In genomic region chr21:36705679-36706481, GRCh38 we compare ENCODE assay signal across 13 cellular contexts. TPM values are rescaled to one million over a fixed set of nuclear protein-coding genes. Genes with fewer than 3 reads are reported as not detected.
DNase-seq lines count a peak whose midpoint lies in the region; ATAC-seq and TF ChIP-seq lines count a peak whose summit lies in the region.
"Had no signal": no experiment of that assay in that cellular context is flagged by ENCODE, and none has a peak within 500 bp of the region (broad histone marks: within the 10 kb centered on the region; RNA-seq: fewer than 3 reads in every experiment).

No MANE protein-coding gene starts in this region.

- H3F3A ChIP-seq in neural cell (ENCODE audit: insufficient read depth, low read length, poor library complexity, severe bottlenecking), result no peaks in the 10 kb centered on the region

- no peaks in the 10 kb centered on the region for H3K36me3 ChIP-seq in CD8-positive, alpha-beta T cell (ENCODE audit: insufficient read depth, low read length)
- peaks cover 3 to 11% of the 10 kb centered on the region in 2 experiments; a peak in 2 of 3 replicates for H3K36me3 ChIP-seq in HEK293 (ENCODE audit: control insufficient read depth in 2 of 2, insufficient read depth in 1 of 2, low read length in 2 of 2)
- no peaks in the 10 kb centered on the region for H3K36me3 ChIP-seq in neural cell (ENCODE audit: insufficient read depth, low read length)
- no peaks in the 10 kb centered on the region for H3K36me3 ChIP-seq in sigmoid colon
- H3K36me3 ChIP-seq: gastrocnemius medialis had no signal

- no peak overlapping the region for H3K4me2 ChIP-seq in neural cell (ENCODE audit: low read length)

- TF ChIP-seq POLR2A in sigmoid colon (IDR thresholded peaks at IDR 0.05), result no peak

- no peak overlapping the region for H3K27ac Mint-ChIP-seq in CD8-positive, alpha-beta T cell
- no peak overlapping the region for H3K27ac Mint-ChIP-seq in chondrocyte (ENCODE audit: unreplicated experiment)

- peaks cover 66% of the 10 kb centered on the region for H3K4me1 ChIP-seq in CD8-positive, alpha-beta T cell (ENCODE audit: insufficient read depth, low read length)
- H3K4me1 ChIP-seq in HEK293 (ENCODE audit: control insufficient read depth, insufficient read depth, low read length), result peaks cover 4% of the 10 kb centered on the region; the same call in 1 of the 2 replicates
- H3K4me1 ChIP-seq in sigmoid colon, result peaks cover 0 to 64% (median 55%) of the 10 kb centered on the region in 4 donors

- no peak overlapping the region for H3K9ac ChIP-seq in neural cell (ENCODE audit: low read length)

- H3K9me3 ChIP-seq in CD8-positive, alpha-beta T cell (ENCODE audit: low read length), result no peaks in the 10 kb centered on the region
- H3K9me3 ChIP-seq in HEK293 (ENCODE audit: control insufficient read depth, insufficient read depth, low read depth, low read length), result no peaks in the 10 kb centered on the region
- no peaks in the 10 kb centered on the region for H3K9me3 ChIP-seq in neural cell (ENCODE audit: low read length)
- no peaks in the 10 kb centered on the region for H3K9me3 ChIP-seq in sigmoid colon
- H3K9me3 ChIP-seq: gastrocnemius medialis had no signal

- no peaks in the 10 kb centered on the region for H3K9me2 ChIP-seq in neural cell (ENCODE audit: insufficient read depth, low read length)

- peaks cover 54% of the 10 kb centered on the region for H3K27me3 ChIP-seq in CD8-positive, alpha-beta T cell (ENCODE audit: insufficient read depth, low read length)
- H3K27me3 ChIP-seq in neural cell (ENCODE audit: insufficient read depth, low read depth, low read length) (peaks cover 100% of the 10 kb centered on the region), sigmoid colon (peaks cover 78 to 100% (median 97%) of the 10 kb centered on the region in 3 donors)

- H3K27ac ChIP-seq in CD8-positive, alpha-beta T cell (ENCODE audit: low read depth, low read length), result no peak overlapping the region
- H3K27ac ChIP-seq in HEK293 (ENCODE audit: extremely low read depth, low read depth, low read length) (no peak overlapping the region), neural cell (ENCODE audit: low read length) (no peak overlapping the region), sigmoid colon (no peak overlapping the region)
- H3K27ac ChIP-seq: gastrocnemius medialis, SK-N-MC had no signal

- no peaks in the 10 kb centered on the region for H3K9me3 Mint-ChIP-seq in CD8-positive, alpha-beta T cell
- no peaks in the 10 kb centered on the region for H3K9me3 Mint-ChIP-seq in chondrocyte (ENCODE audit: low read depth)

- intact Hi-C loops in CD8-positive, alpha-beta T cell (cut with DNase I, micrococcal nuclease), result loop anchor here in 1 of 2 experiments (10.0 kb wide), 1 partner anchor 121 kb away; no protein-coding TSS in a partner anchor
- intact Hi-C loops in sigmoid colon (cut with DNase I), result no loop called here

- peak in 1 of 7 experiments; percentile 44 for DNase-seq in CD8-positive, alpha-beta T cell
- DNase-seq in chondrocyte (ENCODE audit: low spot score) (no peak), UCSD-AML1 (lab: John Stamatoyannopoulos, UW; ENCODE audit: unreplicated experiment) (no peak), NCI-H1417 (lab: John Stamatoyannopoulos, UW) (no peak), sigmoid colon (no peak)
- no peak for DNase-seq in stimulated activated CD4-positive, alpha-beta T cell treated with anti-CD3 and anti-CD28 coated beads, Interleukin-15, amount 100 ng/mL, for 24 hours
- DNase-seq: caudate nucleus, gastrocnemius medialis, NCI-H510A treated with DMSO at 0.1 percent for 48 hours had no signal

- 5 to 9% methylated on average over 22 of the region's 22 CpGs for WGBS in sigmoid colon, 2 donors

- TF ChIP-seq RAD21 in neural cell (conservative IDR thresholded peaks at IDR 0.05), result no peak

- no peaks in the 10 kb centered on the region for H3K79me2 ChIP-seq in neural cell (replicated peaks; ENCODE audit: insufficient read depth, low read length)

- POLR2A ChIA-PET in CD8-positive, alpha-beta T cell (lab: Charles Lee), result no interaction called here
- POLR2A ChIA-PET in HEK293 (lab: Yijun Ruan, JAX), result no interaction called here

- H3K36me3 Mint-ChIP-seq in CD8-positive, alpha-beta T cell, result no peaks in the 10 kb centered on the region
- peaks cover 2% of the 10 kb centered on the region for H3K36me3 Mint-ChIP-seq in chondrocyte (ENCODE audit: low read depth)

- H2AFZ ChIP-seq in neural cell (ENCODE audit: low read depth, low read length), result no peak overlapping the region

- H3K4me3 ChIP-seq in CD8-positive, alpha-beta T cell (ENCODE audit: low read depth, low read length), result peak overlapping the region; percentile 30
- H3K4me3 ChIP-seq in HEK293 (ENCODE audit: low read depth, low read length) (no peak overlapping the region), neural cell (ENCODE audit: low read length) (no peak overlapping the region), sigmoid colon (no peak overlapping the region)
- H3K4me3 ChIP-seq: gastrocnemius medialis, SK-N-MC had no signal

- peaks cover 68% of the 10 kb centered on the region for H3K27me3 Mint-ChIP-seq in CD8-positive, alpha-beta T cell (ENCODE audit: low read depth)
- peaks cover 78% of the 10 kb centered on the region for H3K27me3 Mint-ChIP-seq in chondrocyte (ENCODE audit: low read depth)

- TF ChIP-seq CTCF in CD8-positive, alpha-beta T cell (IDR thresholded peaks at IDR 0.05), result no peak
- no peak for TF ChIP-seq CTCF in HEK293 (tag by site-specific recombination; IDR thresholded peaks at IDR 0.05)
- TF ChIP-seq CTCF in chondrocyte (IDR thresholded peaks at IDR 0.05), result peak; percentile 59
- TF ChIP-seq CTCF in neural cell (IDR thresholded peaks at IDR 0.05; ENCODE audit: poor library complexity, severe bottlenecking), result peak; percentile 8
- TF ChIP-seq CTCF in sigmoid colon (IDR thresholded peaks at IDR 0.05), result no peak

- H3K4me1 Mint-ChIP-seq in CD8-positive, alpha-beta T cell (ENCODE audit: low read depth), result peaks cover 52% of the 10 kb centered on the region
- H3K4me1 Mint-ChIP-seq in chondrocyte (ENCODE audit: low read depth), result peaks cover 27% of the 10 kb centered on the region

- CTCF ChIA-PET in CD8-positive, alpha-beta T cell (lab: Charles Lee), result no interaction called here
- CTCF ChIA-PET in HEK293 (lab: Yijun Ruan, JAX), result no interaction called here

- H4K20me1 ChIP-seq in neural cell (ENCODE audit: insufficient read depth), result no peaks in the 10 kb centered on the region

- peak overlapping the region; percentile 58 for H3K4me3 Mint-ChIP-seq in CD8-positive, alpha-beta T cell
- H3K4me3 Mint-ChIP-seq in chondrocyte (ENCODE audit: unreplicated experiment), result no peak overlapping the region

- TF ChIP-seq EP300 in neural cell (conservative IDR thresholded peaks at IDR 0.05; ENCODE audit: poor library complexity, severe bottlenecking), result no peak
- no peak for TF ChIP-seq EP300 in sigmoid colon (IDR thresholded peaks at IDR 0.05)

- ATAC-seq in CD8-positive, alpha-beta T cell, result peak; percentile 29
- ATAC-seq: gastrocnemius medialis had no signal

TF ChIP-seq in HEK293, 187 proteins besides CTCF, POLR2A, EP300 and RAD21:
- TF ChIP-seq ZIC2 (tag by site-specific recombination; IDR thresholded peaks at IDR 0.05), result peak; percentile 71
- TF ChIP-seq ZNF433 (tag by site-specific recombination; IDR thresholded peaks at IDR 0.05; ENCODE audit: low read depth), result no peak

TF ChIP-seq in neural cell, 6 proteins besides CTCF, POLR2A, EP300 and RAD21:
- TF ChIP-seq EZH2 (IDR thresholded peaks at IDR 0.05; ENCODE audit: borderline replicate concordance, insufficient read depth, low read length, poor library complexity, severe bottlenecking) (no peak), SMC3 (conservative IDR thresholded peaks at IDR 0.05; ENCODE audit: poor library complexity) (no peak), TAF1 (IDR thresholded peaks at IDR 0.05; ENCODE audit: low read depth) (no peak), REST (IDR thresholded peaks at IDR 0.05; ENCODE audit: borderline replicate concordance) (no peak), MXI1 (conservative IDR thresholded peaks at IDR 0.05; ENCODE audit: poor library complexity, severe bottlenecking) (no peak), POLR2AphosphoS5 (IDR thresholded peaks at IDR 0.05) (no peak)

RNA-seq across cellular contexts. Expression of gene SIM2, which starts 7.0 kb away (rescaled TPM):
- not detected for total RNA-seq in CD8-positive, alpha-beta T cell
- total RNA-seq in chondrocyte, result 0.59 to 1.3 TPM (median 0.60 TPM) in 3 replicates
- polyA plus RNA-seq in neural cell, result 0.08 TPM in 1 of 2 replicates, not detected in the other
- polyA minus RNA-seq in neural cell, result not detected in 2 replicates
- total RNA-seq in sigmoid colon, result not detected
- under 1 TPM in 2 of 3 donors, not detected in 1; 0.01 to 0.60 TPM for polyA plus RNA-seq in sigmoid colon
- total RNA-seq: mesenteric fat pad had no signal

Comparison
In these comparisons a context has a peak if more than half of its experiments do, and no peak if none do; other contexts are left out.
1. CTCF ChIP-seq: peak in chondrocyte (single experiment) and neural cell (single experiment); none in CD8-positive, alpha-beta T cell (single experiment), HEK293 (single experiment) and sigmoid colon (0 of 4).